Comparison of ENCODE assay signal across 10 cellular contexts in genomic region chr11:125494601-125494986, GRCh38. TPM values are rescaled to one million over a fixed set of nuclear protein-coding genes. Genes with fewer than 3 reads are reported as not detected.
DNase-seq lines count a peak whose midpoint lies in the region; ATAC-seq and TF ChIP-seq lines count a peak whose summit lies in the region.
"Had no signal": no experiment of that assay in that cellular context is flagged by ENCODE, and none has a peak within 500 bp of the region (broad histone marks: within the 10 kb centered on the region; RNA-seq: fewer than 3 reads in every experiment).

No MANE protein-coding gene starts in this region.

- DNase-seq in HAP-1 (ENCODE audit: low spot score in 2 of 2) (peak; percentile 42 to 57), coronary artery (ENCODE audit: low spot score) (no peak), naive B cell (no peak), GF-D8 (lab: John Stamatoyannopoulos, UW) (no peak)
- DNase-seq: stimulated activated CD4-positive, alpha-beta T cell treated with anti-CD3 and anti-CD28 coated beads, Interleukin-1b, Interleukin-23, amount 100 ng/mL, for 48 hours had no signal

- ATAC-seq in naive B cell (ENCODE audit: low read depth in 2 of 2) (no peak), HG03135 (IDR thresholded peaks at IDR 0.05; ENCODE audit: unreplicated experiment) (no peak), GM18502 (IDR thresholded peaks at IDR 0.05; ENCODE audit: poor library complexity, unreplicated experiment) (no peak), GM21515 (IDR thresholded peaks at IDR 0.05; ENCODE audit: unreplicated experiment) (no peak)

- H3K27me3 ChIP-seq in ACC112 (ENCODE audit: insufficient read depth, low read length) (no peaks in the 10 kb centered on the region), HAP-1 (ENCODE audit: low read depth) (no peaks in the 10 kb centered on the region)

- H3K4me1 ChIP-seq in ACC112 (ENCODE audit: control insufficient read depth, insufficient read depth, low read length, unreplicated experiment) (peaks cover 10% of the 10 kb centered on the region), HAP-1 (peaks cover 16% of the 10 kb centered on the region)

- peak overlapping the region; percentile 94 for H2AFZ ChIP-seq in ACC112 (ENCODE audit: low read length, unreplicated experiment)

- peak overlapping the region in 2 of 6 donors; percentile 55 to 69 for H3K27ac Mint-ChIP-seq in naive B cell

- peaks cover 0 to 4% (median 0%) of the 10 kb centered on the region in 7 donors for H3K9me3 Mint-ChIP-seq in naive B cell

- peaks cover 8% of the 10 kb centered on the region for H3K79me2 ChIP-seq in ACC112 (ENCODE audit: control insufficient read depth, insufficient read depth, low read length, unreplicated experiment)

- peaks cover 22 to 28% (median 25%) of the 10 kb centered on the region in 3 donors for H3K4me1 Mint-ChIP-seq in naive B cell

- H3K4me3 Mint-ChIP-seq in naive B cell, result peak overlapping the region; percentile 77 to 92 (median 89)

- TF ChIP-seq CTCF in coronary artery (IDR thresholded peaks at IDR 0.05), result no peak

- H3K27ac ChIP-seq in ACC112 (ENCODE audit: low read depth, low read length), result no peak overlapping the region
- peak overlapping the region in 1 of 2 donors; percentile 89 for H3K27ac ChIP-seq in coronary artery
- H3K27ac ChIP-seq: KMS-11 had no signal

- H3K36me3 ChIP-seq in ACC112 (ENCODE audit: insufficient read depth, low read length) (no peaks in the 10 kb centered on the region), HAP-1 (replicated peaks) (no peaks in the 10 kb centered on the region)

- no peaks in the 10 kb centered on the region for H3K9me3 ChIP-seq in HAP-1

- in situ Hi-C loops in HAP-1 (cut with MboI; ENCODE audit: low sequenced_read_pairs), result no loop called here

- H3K4me3 ChIP-seq in ACC112 (ENCODE audit: low read depth, low read length), result peak overlapping the region; percentile 97
- peak overlapping the region; percentile 59 for H3K4me3 ChIP-seq in HAP-1
- peak overlapping the region; percentile 84 for H3K4me3 ChIP-seq in coronary artery

- peaks cover 0 to 19% of the 10 kb centered on the region in 2 donors for H3K36me3 Mint-ChIP-seq in naive B cell

- peaks cover 53 to 79% (median 60%) of the 10 kb centered on the region in 3 donors for H3K27me3 Mint-ChIP-seq in naive B cell

RNA-seq across cellular contexts. Expression of gene FEZ1, which starts 1.5 kb away (rescaled TPM):
- polyA plus RNA-seq in naive B cell (ENCODE audit: low read depth in 6 of 6), result 1 to 10 TPM in 1 of 6 donors, under 1 TPM in 2, not detected in 3; 0.22 to 1.1 (median 0.86) TPM

Comparison
In these comparisons a context has a peak if more than half of its experiments do, and no peak if none do; other contexts are left out.
1. DNase-seq: peak in HAP-1 (2 of 2); none in coronary artery (single experiment), naive B cell (single experiment) and GF-D8 (single experiment).
2. Peak in every context shown above with its lines, with median percentiles within 50 percentile points of each other: H3K4me3 ChIP-seq.